Comparison of ENCODE assay signal across 26 cellular contexts in genomic region chr13:30622551-30622950, GRCh38.
"Had no signal": no experiment of that assay in that cellular context is flagged by ENCODE, and none has a peak within 500 bp of the region (broad histone marks: within the 10 kb centered on the region; RNA-seq: fewer than 3 reads in every experiment).

No MANE protein-coding gene starts in this region.

- H3K27me3 Mint-ChIP-seq: naive thymus-derived CD4-positive, alpha-beta T cell; stimulated activated memory B cell treated with anti-CD40 and anti-IgM and Interleukin-4, amounts not matched to agents 10 μg/mL and 1 μg/mL and 100 μg/mL, for 72 hours; type B pancreatic cell had no signal

- H3K27ac ChIP-seq: coronary artery, gastrocnemius medialis, heart left ventricle, hepatocyte, neural progenitor cell, ovary, psoas muscle, sigmoid colon, testis, tibial artery had no signal

- H3K36me3 ChIP-seq: ovary had no signal

- H3K4me3 Mint-ChIP-seq: nephron; neural progenitor cell; stimulated activated memory B cell treated with anti-CD40 and anti-IgM and Interleukin-4, amounts not matched to agents 10 μg/mL and 1 μg/mL and 100 μg/mL, for 72 hours; type B pancreatic cell had no signal

- H3K4me3 ChIP-seq: coronary artery, gastrocnemius medialis, heart left ventricle, hepatocyte, left lung, neural progenitor cell, ovary, psoas muscle, sigmoid colon, testis, tibial artery had no signal

- H3K27me3 ChIP-seq: gastrocnemius medialis, heart left ventricle, hepatocyte, left lung, neural progenitor cell, ovary, sigmoid colon, testis, tibial artery had no signal

- H3K27ac Mint-ChIP-seq: nephron; neural progenitor cell; stimulated activated memory B cell treated with anti-CD40 and anti-IgM and Interleukin-4, amounts not matched to agents 10 μg/mL and 1 μg/mL and 100 μg/mL, for 72 hours; type B pancreatic cell had no signal

- H3K9me3 ChIP-seq: gastrocnemius medialis, heart left ventricle, left lung, ovary, psoas muscle, sigmoid colon, testis, tibial artery had no signal

- DNase-seq: effector memory CD4-positive, alpha-beta T cell; foreskin fibroblast; gastrocnemius medialis; heart left ventricle; left cardiac atrium; left lung; mesendoderm; midbrain; naive thymus-derived CD4-positive, alpha-beta T cell; ovary; posterior cingulate gyrus; psoas muscle; right cardiac atrium; sigmoid colon; stimulated activated CD4-positive, alpha-beta T cell treated with anti-CD3 and anti-CD28 coated beads, Interleukin-2, amount 100 ng/mL, for 24 hours; stimulated activated CD4-positive, alpha-beta T cell treated with anti-CD3 and anti-CD28 coated beads, Interleukin-4, amount 100 ng/mL, for 4 hours; stimulated activated naive CD8-positive, alpha-beta T cell treated with anti-CD3 and anti-CD28 coated beads, Interleukin-15, Interleukin-2, amounts not matched to agents 100 U/mL and 50 U/mL, for 24 hours; substantia nigra; testis; tibial artery had no signal

- H2AFZ ChIP-seq: hepatocyte, neural progenitor cell had no signal

- H3K9ac ChIP-seq: neural progenitor cell had no signal

- ATAC-seq: gastrocnemius medialis; heart left ventricle; left cardiac atrium; left lung; naive thymus-derived CD4-positive, alpha-beta T cell; psoas muscle; stimulated activated memory B cell treated with anti-CD40 and anti-IgM and Interleukin-4, amounts not matched to agents 10 μg/mL and 1 μg/mL and 100 μg/mL, for 72 hours; stimulated activated naive CD8-positive, alpha-beta T cell treated with anti-CD3 and anti-CD28 coated beads, Interleukin-15, Interleukin-2, amounts not matched to agents 100 U/mL and 50 U/mL, for 24 hours had no signal

- H3K9me3 Mint-ChIP-seq: naive thymus-derived CD4-positive, alpha-beta T cell; nephron; neural progenitor cell; stimulated activated memory B cell treated with anti-CD40 and anti-IgM and Interleukin-4, amounts not matched to agents 10 μg/mL and 1 μg/mL and 100 μg/mL, for 72 hours; type B pancreatic cell had no signal

- H3K4me2 ChIP-seq: hepatocyte, neural progenitor cell had no signal
